ENCODE assay signal across 16 cellular contexts in genomic region chr9:132071847-132072507, GRCh38. TPM values are rescaled to one million over a fixed set of nuclear protein-coding genes. Genes with fewer than 3 reads are reported as not detected.
A peak's percentile ranks its signal among the peaks of the same experiment; 100 is the strongest.
DNase-seq lines count a peak whose midpoint lies in the region; TF ChIP-seq lines count a peak whose summit lies in the region.
"Had no signal": no experiment of that assay in that cellular context is flagged by ENCODE, and none has a peak within 500 bp of the region (broad histone marks: within the 10 kb centered on the region; RNA-seq: fewer than 3 reads in every experiment).

No MANE protein-coding gene starts in this region.

- H2AK5ac ChIP-seq in H9 (ENCODE audit: insufficient read length, low read length) = no peak overlapping the region
- H2AK5ac ChIP-seq in mesenchymal stem cell (ENCODE audit: low read length, severe bottlenecking) = no peak overlapping the region

- H3K4me1 Mint-ChIP-seq in H9 = peaks cover 5 to 12% of the 10 kb centered on the region in 2 experiments

- no peak overlapping the region for H2BK5ac ChIP-seq in H9 (ENCODE audit: insufficient read length, low read length)
- no peak overlapping the region for H2BK5ac ChIP-seq in mesenchymal stem cell (ENCODE audit: low read depth, low read length, poor library complexity, severe bottlenecking)

- H3K27me3 Mint-ChIP-seq in H9 (ENCODE audit: low read depth) = no peaks in the 10 kb centered on the region
- H3K27me3 Mint-ChIP-seq: CD4-positive, alpha-beta memory T cell had no signal

- DNase-seq in H9 (no peak), mesenchymal stem cell (no peak), osteoblast (ENCODE audit: insufficient read length, low spot score, missing footprints) (peak; percentile 10), NCI-H2171 treated with DMSO at 0.1 percent for 48 hours (lab: John Stamatoyannopoulos, UW) (no peak), NCI-H524 (lab: John Stamatoyannopoulos, UW) (no peak)
- no peak for DNase-seq in central memory CD4-positive, alpha-beta T cell
- DNase-seq: C1 segment of cervical spinal cord; Calu3; CD4-positive, alpha-beta memory T cell; COR-L47; DMS53; DMS79 treated with DMSO at 0.1 percent for 48 hours; GF-D8; GM23248; H7 had no signal

- H3K27ac ChIP-seq in H9 (ENCODE audit: insufficient read length, low read depth, low read length) (no peak overlapping the region), mesenchymal stem cell (ENCODE audit: low read length, poor library complexity, severe bottlenecking) (no peak overlapping the region), osteoblast (ENCODE audit: low read depth, low read length) (no peak overlapping the region)
- H3K27ac ChIP-seq: GM23248 had no signal

- peak overlapping the region; percentile 4 for H3K23ac ChIP-seq in H9 (ENCODE audit: insufficient read length, low read depth, low read length)
- H3K23ac ChIP-seq in mesenchymal stem cell (ENCODE audit: low read length in 2 of 2) = no peak overlapping the region

- peaks cover 13 to 29% (median 24%) of the 10 kb centered on the region in 3 experiments for H3K36me3 Mint-ChIP-seq in H9 (ENCODE audit: insufficient read depth in 1 of 3, low read depth in 3 of 3)

- H3T11ph ChIP-seq in H9 (ENCODE audit: low read length) = no peak overlapping the region

- H3K14ac ChIP-seq in H9 (ENCODE audit: insufficient read depth, low read length) (no peak overlapping the region), mesenchymal stem cell (ENCODE audit: low read length in 2 of 2) (no peak overlapping the region)

- H2BK12ac ChIP-seq in H9 (ENCODE audit: insufficient read length, low read depth, low read length) (no peak overlapping the region), mesenchymal stem cell (ENCODE audit: low read length in 2 of 2) (no peak overlapping the region)

- no peak overlapping the region for H2BK120ac ChIP-seq in H9 (ENCODE audit: low read depth, low read length, poor library complexity, severe bottlenecking)
- H2BK120ac ChIP-seq in mesenchymal stem cell (ENCODE audit: low read depth, low read length) = no peak overlapping the region

- H3K4me1 ChIP-seq in H9 (ENCODE audit: insufficient read depth, low read length) (no peaks in the 10 kb centered on the region; the same call in 1 of the 2 replicates), Loucy (ENCODE audit: insufficient read depth, low read length, poor library complexity, severe bottlenecking) (peaks cover 32% of the 10 kb centered on the region), mesenchymal stem cell (ENCODE audit: control insufficient read depth, insufficient read depth, low read depth, low read length) (peaks cover 13% of the 10 kb centered on the region), osteoblast (ENCODE audit: insufficient read depth, low read length) (peaks cover 48% of the 10 kb centered on the region)

- no peak overlapping the region for H4K8ac ChIP-seq in H9 (replicated peaks; ENCODE audit: insufficient read length, low read depth, low read length)
- no peak overlapping the region for H4K8ac ChIP-seq in mesenchymal stem cell (ENCODE audit: low read length)

- peaks cover 8% of the 10 kb centered on the region; the same call in 1 of the 2 replicates for H3K79me2 ChIP-seq in H9 (ENCODE audit: insufficient read depth, low read length)
- peaks cover 82% of the 10 kb centered on the region for H3K79me2 ChIP-seq in Loucy (ENCODE audit: insufficient read depth, low read length)
- H3K79me2 ChIP-seq in osteoblast (ENCODE audit: insufficient read depth, low read length) = peaks cover 91% of the 10 kb centered on the region

- H3K79me1 ChIP-seq in H9 (ENCODE audit: insufficient read depth, low read depth, low read length, poor library complexity, severe bottlenecking) = peaks cover 4% of the 10 kb centered on the region
- peaks cover 45% of the 10 kb centered on the region for H3K79me1 ChIP-seq in mesenchymal stem cell (replicated peaks; ENCODE audit: low read length, poor library complexity, severe bottlenecking)

- H4K5ac ChIP-seq in H9 (ENCODE audit: insufficient read length, low read depth, low read length) = no peak overlapping the region

- H3K27ac Mint-ChIP-seq in H9 = no peak overlapping the region

- no peaks in the 10 kb centered on the region for H3F3A ChIP-seq in Loucy (ENCODE audit: low read depth)

- H3K36me3 ChIP-seq in Loucy (ENCODE audit: insufficient read depth, low read length) (peaks cover 38% of the 10 kb centered on the region; the same call in 1 of the 2 replicates), mesenchymal stem cell (ENCODE audit: control insufficient read depth in 1 of 2, insufficient read depth in 2 of 2, low read depth in 1 of 2, low read length in 2 of 2) (peaks cover 26 to 54% of the 10 kb centered on the region in 2 experiments), osteoblast (ENCODE audit: insufficient read depth, low read length) (peaks cover 28% of the 10 kb centered on the region)

- H3K56ac ChIP-seq in H9 (ENCODE audit: insufficient read length, low read depth, low read length) = no peak overlapping the region

- H3K4ac ChIP-seq in H9 (ENCODE audit: low read depth, low read length) (no peak overlapping the region), mesenchymal stem cell (ENCODE audit: low read depth in 1 of 2, low read length in 2 of 2) (no peak overlapping the region)

- no peak overlapping the region for H3K4me3 Mint-ChIP-seq in H9
- H3K4me3 Mint-ChIP-seq: CD4-positive, alpha-beta memory T cell had no signal

- H3K9me3 ChIP-seq in H9 (ENCODE audit: control insufficient read depth, low read depth, low read length) (no peaks in the 10 kb centered on the region), Loucy (ENCODE audit: insufficient read depth, low read depth, low read length) (no peaks in the 10 kb centered on the region), mesenchymal stem cell (ENCODE audit: control insufficient read depth, low read length) (no peaks in the 10 kb centered on the region), osteoblast (ENCODE audit: low read depth, low read length) (no peaks in the 10 kb centered on the region)

- H3K9me3 Mint-ChIP-seq in H9 = no peaks in the 10 kb centered on the region
- H3K9me3 Mint-ChIP-seq: CD4-positive, alpha-beta memory T cell had no signal

- H3K9ac ChIP-seq in H9 (ENCODE audit: extremely low read depth, insufficient read length, low read length) (no peak overlapping the region), Loucy (ENCODE audit: low read depth, low read length, poor library complexity, severe bottlenecking) (no peak overlapping the region), mesenchymal stem cell (ENCODE audit: low read length) (no peak overlapping the region)
- H3K9ac ChIP-seq: GM23248 had no signal

- no peak overlapping the region for H4K91ac ChIP-seq in H9 (ENCODE audit: insufficient read length, low read depth, low read length)
- H4K91ac ChIP-seq in mesenchymal stem cell (ENCODE audit: low read length) = peak overlapping the region; percentile 19

- no peaks in the 10 kb centered on the region for H4K20me1 ChIP-seq in H9 (ENCODE audit: control insufficient read depth, insufficient read depth, insufficient read length)
- peaks cover 15% of the 10 kb centered on the region for H4K20me1 ChIP-seq in Loucy (ENCODE audit: insufficient read depth, low read length, poor library complexity, severe bottlenecking)
- peaks cover 55% of the 10 kb centered on the region for H4K20me1 ChIP-seq in osteoblast (ENCODE audit: insufficient read depth, low read length)

- no peak overlapping the region for H3K4me2 ChIP-seq in H9 (ENCODE audit: insufficient read depth, insufficient read length, low read length)
- peak overlapping the region; percentile 1 for H3K4me2 ChIP-seq in Loucy (ENCODE audit: low read depth, low read length, poor library complexity, severe bottlenecking)
- no peak overlapping the region for H3K4me2 ChIP-seq in mesenchymal stem cell (ENCODE audit: low read length, poor library complexity, severe bottlenecking)
- H3K4me2 ChIP-seq in osteoblast (ENCODE audit: insufficient read depth, low read length) = no peak overlapping the region

- H2BK15ac ChIP-seq in H9 (ENCODE audit: low read depth, low read length) = no peak overlapping the region
- no peak overlapping the region for H2BK15ac ChIP-seq in mesenchymal stem cell (ENCODE audit: low read depth, poor library complexity, severe bottlenecking)

- no peak overlapping the region for H3K4me3 ChIP-seq in Loucy (ENCODE audit: low read length, poor library complexity, severe bottlenecking)
- H3K4me3 ChIP-seq in mesenchymal stem cell (ENCODE audit: insufficient read depth in 1 of 2, low read depth in 1 of 2, low read length in 2 of 2) = no peak overlapping the region
- no peak overlapping the region for H3K4me3 ChIP-seq in osteoblast (ENCODE audit: insufficient read depth, low read length)
- H3K4me3 ChIP-seq: GM23248 had no signal

- H3K27me3 ChIP-seq in H9 (ENCODE audit: insufficient read depth, low read length) (no peaks in the 10 kb centered on the region), Loucy (ENCODE audit: insufficient read depth, low read length, poor library complexity, severe bottlenecking) (no peaks in the 10 kb centered on the region), mesenchymal stem cell (ENCODE audit: control insufficient read depth in 1 of 2, insufficient read depth in 1 of 2, low read length in 2 of 2) (no peaks in the 10 kb centered on the region), osteoblast (ENCODE audit: insufficient read depth, low read length) (no peaks in the 10 kb centered on the region)

- no peak for TF ChIP-seq CTCF in H9 (conservative IDR thresholded peaks at IDR 0.05)
- TF ChIP-seq CTCF in Loucy (conservative IDR thresholded peaks at IDR 0.05; ENCODE audit: low read length) = no peak
- no peak for TF ChIP-seq CTCF in osteoblast (IDR thresholded peaks at IDR 0.05; ENCODE audit: extremely low read depth, low read depth, low read length)

- no peak overlapping the region for H3K18ac ChIP-seq in H9 (ENCODE audit: insufficient read length, low read depth, low read length)
- no peak overlapping the region for H3K18ac ChIP-seq in mesenchymal stem cell (ENCODE audit: low read depth in 1 of 2, low read length in 2 of 2)

- no peaks in the 10 kb centered on the region for H3K9me2 ChIP-seq in Loucy (replicated peaks; ENCODE audit: low read depth, low read length)

- H2AFZ ChIP-seq in H9 (ENCODE audit: low read length) = no peak overlapping the region
- H2AFZ ChIP-seq in Loucy (ENCODE audit: low read length) = no peak overlapping the region
- no peak overlapping the region for H2AFZ ChIP-seq in mesenchymal stem cell (ENCODE audit: low read depth, low read length)
- H2AFZ ChIP-seq in osteoblast (ENCODE audit: low read length) = no peak overlapping the region
- H2AFZ ChIP-seq: GM23248 had no signal

- WGBS in H9 (ENCODE audit: extremely low coverage, insufficient read length, low lambda C conversion rate) = no CpG with 5 or more reads among the region's 16 CpGs
- WGBS in mesenchymal stem cell = 98% methylated on average over 16 of the region's 16 CpGs

- no peaks in the 10 kb centered on the region for H3K23me2 ChIP-seq in H9 (ENCODE audit: insufficient read length, low read depth, low read length, poor library complexity, severe bottlenecking)

- H2BK20ac ChIP-seq in H9 (ENCODE audit: low read depth, low read length, poor library complexity, severe bottlenecking) = no peak overlapping the region

RNA-seq across cellular contexts. Expression of gene MED27, which starts 7.7 kb away (rescaled TPM):
- total RNA-seq in H9 (2021) (33.5 and 34.8 TPM in 2 replicates), osteoblast (25.7 and 30.9 TPM in 2 replicates)
- polyA plus RNA-seq in mesenchymal stem cell (2013, experiment 1 of 2) = 22.9 TPM
- polyA plus RNA-seq in mesenchymal stem cell (2013, experiment 2 of 2) = 23.3 TPM
